In the genomic region with DNA sequence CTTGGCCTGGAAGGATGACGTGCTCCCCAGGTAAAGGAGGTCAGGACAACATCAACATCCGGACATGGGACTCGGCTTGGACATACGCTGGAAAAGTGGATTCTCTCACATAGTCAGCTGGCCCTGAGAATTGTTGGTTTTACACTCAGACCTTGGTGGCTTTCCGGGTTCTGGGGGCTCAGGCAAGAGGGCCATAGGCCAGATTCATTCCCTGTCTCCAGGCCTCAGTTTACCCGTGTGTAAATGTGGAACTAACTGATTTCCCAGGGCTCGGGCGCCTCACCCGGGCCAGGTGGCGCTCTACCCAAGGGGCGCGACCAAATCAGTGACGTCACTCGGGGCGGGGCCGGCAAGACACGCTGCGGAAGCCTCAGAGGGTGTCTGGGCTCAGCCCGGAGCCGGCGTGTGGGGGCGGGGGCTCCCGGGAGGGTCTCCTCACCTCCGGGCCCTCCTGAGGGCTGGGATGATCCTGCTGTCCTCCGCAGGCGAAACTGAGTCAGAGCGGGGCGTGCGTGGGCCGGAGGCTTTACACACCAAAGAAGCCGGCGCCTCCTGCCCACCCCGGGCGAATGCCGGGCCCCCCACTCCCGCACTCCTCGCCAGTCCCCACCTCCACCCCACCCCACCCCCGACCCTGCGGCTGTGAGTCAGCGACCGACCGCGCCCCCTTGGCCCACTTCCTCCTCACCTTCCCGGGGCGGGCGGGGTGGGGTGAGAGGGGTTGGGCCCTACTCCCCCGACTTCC, we compare ENCODE assay signal across 1 cellular context.
TF ChIP-seq lines count a peak whose summit lies in the region.

No MANE protein-coding gene starts in this region.

TF ChIP-seq in HepG2, 621 proteins besides CTCF, POLR2A, EP300 and RAD21 (continued from another document and continues in another):
- TF ChIP-seq AFF4 (CRISPR knock-in tag; IDR thresholded peaks at IDR 0.05) = no peak
- 0 out of 2 replicates have a peak, but pooled peaks have one; percentile 40 for TF ChIP-seq ZNF850 (CRISPR knock-in tag; conservative IDR thresholded peaks at IDR 0.05)
- peak; percentile 19 for TF ChIP-seq CCAR2 (optimal IDR thresholded peaks at IDR 0.05; ENCODE audit: low read depth, low read length)
- TF ChIP-seq ZNF326 (CRISPR knock-in tag; IDR thresholded peaks at IDR 0.05; ENCODE audit: borderline replicate concordance) = no peak
- TF ChIP-seq MAFF (IDR thresholded peaks at IDR 0.05; ENCODE audit: low read depth, low read length) = no peak
- 0 out of 2 replicates have a peak, but pooled peaks have one; percentile 49 for TF ChIP-seq THRA (CRISPR knock-in tag; IDR thresholded peaks at IDR 0.05; ENCODE audit: borderline replicate concordance)
- TF ChIP-seq PAXIP1 (CRISPR knock-in tag; conservative IDR thresholded peaks at IDR 0.05) = peak; percentile 50
- TF ChIP-seq SP4 (CRISPR knock-in tag; IDR thresholded peaks at IDR 0.05) = peak; percentile 82
- no peak for TF ChIP-seq HNRNPUL1 (IDR thresholded peaks at IDR 0.05; ENCODE audit: low read depth, low read length)
- TF ChIP-seq, protein P1, sequence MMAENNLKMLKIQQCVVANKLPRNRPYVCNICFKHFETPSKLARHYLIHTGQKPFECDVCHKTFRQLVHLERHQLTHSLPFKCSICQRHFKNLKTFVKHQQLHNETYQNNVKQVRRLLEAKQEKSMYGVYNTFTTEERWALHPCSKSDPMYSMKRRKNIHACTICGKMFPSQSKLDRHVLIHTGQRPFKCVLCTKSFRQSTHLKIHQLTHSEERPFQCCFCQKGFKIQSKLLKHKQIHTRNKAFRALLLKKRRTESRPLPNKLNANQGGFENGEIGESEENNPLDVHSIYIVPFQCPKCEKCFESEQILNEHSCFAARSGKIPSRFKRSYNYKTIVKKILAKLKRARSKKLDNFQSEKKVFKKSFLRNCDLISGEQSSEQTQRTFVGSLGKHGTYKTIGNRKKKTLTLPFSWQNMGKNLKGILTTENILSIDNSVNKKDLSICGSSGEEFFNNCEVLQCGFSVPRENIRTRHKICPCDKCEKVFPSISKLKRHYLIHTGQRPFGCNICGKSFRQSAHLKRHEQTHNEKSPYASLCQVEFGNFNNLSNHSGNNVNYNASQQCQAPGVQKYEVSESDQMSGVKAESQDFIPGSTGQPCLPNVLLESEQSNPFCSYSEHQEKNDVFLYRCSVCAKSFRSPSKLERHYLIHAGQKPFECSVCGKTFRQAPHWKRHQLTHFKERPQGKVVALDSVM (CRISPR knock-in tag; IDR thresholded peaks at IDR 0.05) = peak; percentile 30; the same call in 1 of the 2 replicates
- TF ChIP-seq TBL1XR1 (IDR thresholded peaks at IDR 0.05; ENCODE audit: borderline replicate concordance, low read length, partially characterized antibody) = peak; percentile 35
- peak; percentile 74; the same call in 1 of the 2 replicates for TF ChIP-seq SIN3A (IDR thresholded peaks at IDR 0.05; ENCODE audit: borderline replicate concordance, low read depth, low read length)
- TF ChIP-seq, protein P2, sequence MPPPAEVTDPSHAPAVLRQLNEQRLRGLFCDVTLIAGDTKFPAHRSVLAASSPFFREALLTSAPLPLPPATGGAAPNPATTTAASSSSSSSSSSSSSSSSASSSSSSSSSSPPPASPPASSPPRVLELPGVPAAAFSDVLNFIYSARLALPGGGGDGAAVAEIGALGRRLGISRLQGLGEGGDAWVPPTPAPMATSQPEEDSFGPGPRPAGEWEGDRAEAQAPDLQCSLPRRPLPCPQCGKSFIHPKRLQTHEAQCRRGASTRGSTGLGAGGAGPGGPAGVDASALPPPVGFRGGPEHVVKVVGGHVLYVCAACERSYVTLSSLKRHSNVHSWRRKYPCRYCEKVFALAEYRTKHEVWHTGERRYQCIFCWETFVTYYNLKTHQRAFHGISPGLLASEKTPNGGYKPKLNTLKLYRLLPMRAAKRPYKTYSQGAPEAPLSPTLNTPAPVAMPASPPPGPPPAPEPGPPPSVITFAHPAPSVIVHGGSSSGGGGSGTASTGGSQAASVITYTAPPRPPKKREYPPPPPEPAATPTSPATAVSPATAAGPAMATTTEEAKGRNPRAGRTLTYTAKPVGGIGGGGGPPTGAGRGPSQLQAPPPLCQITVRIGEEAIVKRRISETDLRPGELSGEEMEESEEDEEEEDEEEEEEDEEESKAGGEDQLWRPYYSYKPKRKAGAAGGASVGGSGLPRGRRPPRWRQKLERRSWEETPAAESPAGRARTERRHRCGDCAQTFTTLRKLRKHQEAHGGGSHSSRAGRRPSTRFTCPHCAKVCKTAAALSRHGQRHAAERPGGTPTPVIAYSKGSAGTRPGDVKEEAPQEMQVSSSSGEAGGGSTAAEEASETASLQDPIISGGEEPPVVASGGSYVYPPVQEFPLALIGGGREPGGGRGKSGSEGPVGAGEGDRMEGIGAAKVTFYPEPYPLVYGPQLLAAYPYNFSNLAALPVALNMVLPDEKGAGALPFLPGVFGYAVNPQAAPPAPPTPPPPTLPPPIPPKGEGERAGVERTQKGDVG (CRISPR knock-in tag; IDR thresholded peaks at IDR 0.05; ENCODE audit: borderline replicate concordance) = 0 out of 2 replicates have a peak, but pooled peaks have one; percentile 54
- no peak for TF ChIP-seq FOXP1 (IDR thresholded peaks at IDR 0.05)
- peak; percentile 6; the same call in 1 of the 2 replicates for TF ChIP-seq FOXP1 (CRISPR knock-in tag; IDR thresholded peaks at IDR 0.05)
- no peak for TF ChIP-seq ZNF382 (CRISPR knock-in tag; IDR thresholded peaks at IDR 0.05; ENCODE audit: borderline replicate concordance)
- TF ChIP-seq RFX5 (IDR thresholded peaks at IDR 0.05; ENCODE audit: low read depth, low read length) = peak; percentile 74
- peak; percentile 61 for TF ChIP-seq SRSF1 (optimal IDR thresholded peaks at IDR 0.05; ENCODE audit: low read depth, low read length)
- TF ChIP-seq HNF1A (IDR thresholded peaks at IDR 0.05; ENCODE audit: low read depth) = no peak
- peak; percentile 8; the same call in 1 of the 2 replicates for TF ChIP-seq HNF1A (CRISPR knock-in tag; IDR thresholded peaks at IDR 0.05; ENCODE audit: borderline replicate concordance)
- no peak for TF ChIP-seq ZC3H4 (CRISPR knock-in tag; IDR thresholded peaks at IDR 0.05; ENCODE audit: borderline replicate concordance)
- no peak for TF ChIP-seq NFYC (CRISPR knock-in tag; IDR thresholded peaks at IDR 0.05)
- peak; percentile 20; the same call in 1 of the 2 replicates for TF ChIP-seq TARDBP (CRISPR knock-in tag; IDR thresholded peaks at IDR 0.05)
- TF ChIP-seq FIP1L1 (IDR thresholded peaks at IDR 0.05; ENCODE audit: borderline replicate concordance, insufficient read depth, low read depth, low read length) = no peak
